In genomic region chr12:59113831-59114273, GRCh38 we compare ENCODE assay signal across 8 cellular contexts.
A peak's percentile ranks its signal among the peaks of the same experiment; 100 is the strongest.
DNase-seq lines count a peak whose midpoint lies in the region; ATAC-seq and TF ChIP-seq lines count a peak whose summit lies in the region.

No MANE protein-coding gene starts in this region.

- peak; percentile 89 for TF ChIP-seq CTCF in NB4 (IDR thresholded peaks at IDR 0.05; ENCODE audit: low read depth, low read length)
- TF ChIP-seq CTCF in left lung (IDR thresholded peaks at IDR 0.05), result peak; percentile 48 to 76

- peak; percentile 90 for ATAC-seq in GM18499 (IDR thresholded peaks at IDR 0.05; ENCODE audit: insufficient read depth, unreplicated experiment)
- peak; percentile 95 for ATAC-seq in HG02759 (IDR thresholded peaks at IDR 0.05; ENCODE audit: unreplicated experiment)
- ATAC-seq in left lung, result peak; percentile 94

- intact Hi-C loops in left lung (cut with DNase I), result loop anchor here in 1 of 2 donors (5.0 kb wide), 1 partner anchor 38 kb away; no protein-coding TSS in a partner anchor

- no peak overlapping the region for H3K4me3 ChIP-seq in NB4 (ENCODE audit: low read depth, low read length)
- no peak overlapping the region for H3K4me3 ChIP-seq in SJCRH30
- H3K4me3 ChIP-seq in left lung, result no peak overlapping the region

- H3K27me3 ChIP-seq in SJCRH30 (no peaks in the 10 kb centered on the region), left lung (no peaks in the 10 kb centered on the region)

- TF ChIP-seq POLR2A in NB4 (IDR thresholded peaks at IDR 0.05; ENCODE audit: extremely low read depth, insufficient read length), result no peak

- H3K27ac ChIP-seq in SJCRH30, result no peak overlapping the region
- no peak overlapping the region for H3K27ac ChIP-seq in left lung

- peaks cover 18% of the 10 kb centered on the region for H3K4me1 ChIP-seq in SJCRH30
- H3K4me1 ChIP-seq in left lung, result no peaks in the 10 kb centered on the region

- in situ Hi-C loops in ACHN (cut with HindIII; ENCODE audit: low pct_ligation_motif_present, low pct_unique_long_range_greater_than_20kb, low sequenced_read_pairs), result no loop called here

- H3K9me3 ChIP-seq in SJCRH30 (replicated peaks), result 0 out of 2 replicates have a peak, but pooled peaks cover 3% of the 10 kb centered on the region
- H3K9me3 ChIP-seq in left lung, result no peaks in the 10 kb centered on the region

- H3K36me3 ChIP-seq in SJCRH30, result no peaks in the 10 kb centered on the region
- H3K36me3 ChIP-seq in left lung, result no peaks in the 10 kb centered on the region

- DNase-seq in ACHN (peak; percentile 86), NB4 (ENCODE audit: low read depth) (peak; percentile 78), SJCRH30 (peak; percentile 77 to 87), cerebellum (ENCODE audit: low spot score) (peak; percentile 9), left lung (peak; percentile 62 to 63)
- peak; percentile 17 to 43 for DNase-seq in stimulated activated CD8-positive, alpha-beta memory T cell treated with anti-CD3 and anti-CD28 coated beads, Interleukin-2, amount 100 ng/mL, for 48 hours (ENCODE audit: low read depth in 2 of 2)

Comparison
In these comparisons a context has a peak if more than half of its experiments do, and no peak if none do; other contexts are left out.
1. DNase-seq: peak in every context shown above with its lines; median percentile 86 in ACHN; 82 in SJCRH30; 78 in NB4; 62 in left lung; 30 in stimulated activated CD8-positive, alpha-beta memory T cell treated with anti-CD3 and anti-CD28 coated beads, Interleukin-2, amount 100 ng/mL, for 48 hours; 9 in cerebellum.